17 cellular contexts compared by ENCODE assay signal in the genomic region with DNA sequence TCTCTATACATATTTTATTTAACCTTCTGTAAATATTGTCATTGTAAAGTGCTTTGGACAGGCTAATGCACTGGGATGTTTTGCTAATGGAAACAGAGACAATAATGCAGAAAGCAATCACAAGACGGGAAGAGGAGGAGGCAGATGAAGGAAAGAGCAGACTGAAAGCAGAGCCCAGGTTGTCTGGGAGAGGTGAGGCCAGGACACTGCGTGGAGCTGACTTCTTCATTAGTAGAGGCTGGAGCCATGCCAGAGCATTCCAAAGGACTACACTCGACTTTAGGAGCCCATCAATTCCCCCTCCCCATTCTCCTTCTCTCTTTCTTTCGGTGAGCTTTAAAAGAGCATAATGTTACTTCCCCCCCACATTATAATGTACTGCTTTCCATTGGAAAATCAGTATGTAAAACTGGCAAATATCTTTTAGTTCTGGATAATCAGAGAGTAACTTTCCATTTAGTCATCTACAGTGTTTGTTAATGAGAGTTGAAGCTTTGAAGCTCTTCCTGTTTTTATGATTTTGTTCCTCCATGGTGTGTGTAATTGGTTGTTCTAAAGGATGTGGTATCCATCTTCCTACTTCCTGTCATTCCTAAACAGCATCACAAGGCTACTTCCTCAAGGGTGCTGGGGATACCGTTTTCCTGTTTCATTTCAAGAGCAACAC.
A peak's percentile ranks its signal among the peaks of the same experiment; 100 is the strongest.
DNase-seq lines count a peak whose midpoint lies in the region; ATAC-seq and TF ChIP-seq lines count a peak whose summit lies in the region.
"Had no signal": no experiment of that assay in that cellular context is flagged by ENCODE, and none has a peak within 500 bp of the region (broad histone marks: within the 10 kb centered on the region; RNA-seq: fewer than 3 reads in every experiment).

No MANE protein-coding gene starts in this region.

- H3K4me2 ChIP-seq in SK-N-SH = no peak overlapping the region
- H3K4me2 ChIP-seq in OCI-LY3 (ENCODE audit: low read length) = no peak overlapping the region
- H3K4me2 ChIP-seq: KMS-11 had no signal

- no peaks in the 10 kb centered on the region for H3K4me1 ChIP-seq in SK-N-SH (ENCODE audit: control insufficient read depth in 1 of 2, insufficient read depth in 2 of 2, low read depth in 1 of 2, low read length in 1 of 2)
- peaks cover 7% of the 10 kb centered on the region; the same call in 1 of the 2 replicates for H3K4me1 ChIP-seq in OCI-LY3 (ENCODE audit: low read length)
- H3K4me1 ChIP-seq in ovary (ENCODE audit: insufficient read depth) = peaks cover 4% of the 10 kb centered on the region
- H3K4me1 ChIP-seq: colonic mucosa had no signal

- no peaks in the 10 kb centered on the region for H3K27me3 ChIP-seq in SK-N-SH (ENCODE audit: insufficient read depth)
- H3K27me3 ChIP-seq in OCI-LY3 (ENCODE audit: low read depth, low read length) = no peaks in the 10 kb centered on the region
- no peaks in the 10 kb centered on the region for H3K27me3 ChIP-seq in ovary
- H3K27me3 ChIP-seq: colonic mucosa, Peyer's patch had no signal

- no peaks in the 10 kb centered on the region for H3F3A ChIP-seq in SK-N-SH (replicated peaks; ENCODE audit: insufficient read depth)

- no peak for DNase-seq in SK-N-SH
- DNase-seq in left kidney (ENCODE audit: low read depth, low spot score) = peak; percentile 35
- DNase-seq in substantia nigra (lab: John Stamatoyannopoulos, UW) = peak in 3 of 49 donors; percentile 7 to 29 (median 7)
- DNase-seq in ovary = no peak
- no peak for DNase-seq in GM10266 (ENCODE audit: extremely low spot score)
- DNase-seq: activated naive CD4-positive, alpha-beta T cell treated with anti-CD3 and anti-CD28 coated beads, Interleukin-2, amount 10 ng/mL, durations not matched to agents 7 days and 5 days; CD8-positive, alpha-beta T cell; colonic mucosa; EL; NCI-H1694; NCI-H524 treated with DMSO at 0.1 percent for 48 hours; Peyer's patch; stimulated activated naive B cell treated with anti-CD40 and anti-IgM and Interleukin-4, amounts not matched to agents 10 μg/mL and 1 μg/mL and 100 μg/mL, for 72 hours had no signal

- CTCF ChIA-PET in SK-N-SH (lab: Yijun Ruan, JAX) = no interaction called here

- peak overlapping the region in 1 of 2 experiments; percentile 24; a peak in 1 of 4 replicates for H3K27ac ChIP-seq in SK-N-SH (ENCODE audit: low read depth in 2 of 2, low read length in 1 of 2)
- no peak overlapping the region for H3K27ac ChIP-seq in OCI-LY3 (ENCODE audit: low read length)
- peak overlapping the region; percentile 77 for H3K27ac ChIP-seq in substantia nigra (ENCODE audit: low read depth, low read length, poor library complexity, severe bottlenecking)
- H3K27ac ChIP-seq in ovary = no peak overlapping the region
- H3K27ac ChIP-seq: colonic mucosa, KMS-11 had no signal

- H3K36me3 ChIP-seq in SK-N-SH (replicated peaks in 1 of 2; ENCODE audit: control insufficient read depth in 1 of 2, insufficient read depth in 2 of 2, low read length in 1 of 2) (no peaks in the 10 kb centered on the region), OCI-LY3 (replicated peaks; ENCODE audit: low read depth, low read length) (no peaks in the 10 kb centered on the region), ovary (no peaks in the 10 kb centered on the region)
- H3K36me3 ChIP-seq: colonic mucosa, Peyer's patch had no signal

- TF ChIP-seq POLR2A in ovary (IDR thresholded peaks at IDR 0.05) = no peak

- H3K9me2 ChIP-seq in SK-N-SH = no peaks in the 10 kb centered on the region

- H3K9me3 ChIP-seq in SK-N-SH (no peaks in the 10 kb centered on the region), OCI-LY3 (ENCODE audit: insufficient read depth, low read length) (no peaks in the 10 kb centered on the region), ovary (no peaks in the 10 kb centered on the region)
- H3K9me3 ChIP-seq: colonic mucosa, Peyer's patch had no signal

- H2AFZ ChIP-seq in SK-N-SH (ENCODE audit: low read depth) = no peak overlapping the region
- peak overlapping the region; percentile 27; the same call in 1 of the 2 replicates for H2AFZ ChIP-seq in OCI-LY3 (ENCODE audit: low read depth, low read length)

- POLR2A ChIA-PET in SK-N-SH (lab: Yijun Ruan, JAX) = no interaction called here

- H4K20me1 ChIP-seq in SK-N-SH (ENCODE audit: insufficient read depth) (no peaks in the 10 kb centered on the region), OCI-LY3 (ENCODE audit: insufficient read depth, low read length) (no peaks in the 10 kb centered on the region)

- no peak for TF ChIP-seq RAD21 in SK-N-SH (IDR thresholded peaks at IDR 0.05; ENCODE audit: low read length)

- H3K79me2 ChIP-seq in SK-N-SH (ENCODE audit: insufficient read depth) (no peaks in the 10 kb centered on the region), OCI-LY3 (ENCODE audit: low read length) (no peaks in the 10 kb centered on the region)

- H3K4me3 ChIP-seq in SK-N-SH (ENCODE audit: low read depth in 2 of 2, low read length in 1 of 2) (no peak overlapping the region), OCI-LY3 (ENCODE audit: low read length) (no peak overlapping the region), ovary (no peak overlapping the region)
- H3K4me3 ChIP-seq: colonic mucosa, Peyer's patch had no signal

- TF ChIP-seq CTCF in SK-N-SH (IDR thresholded peaks at IDR 0.05) = no peak
- TF ChIP-seq CTCF in OCI-LY3 (IDR thresholded peaks at IDR 0.05; ENCODE audit: low read depth, low read length) = no peak
- TF ChIP-seq CTCF in ovary (IDR thresholded peaks at IDR 0.05) = no peak
- TF ChIP-seq CTCF in GM10266 (IDR thresholded peaks at IDR 0.05; ENCODE audit: control insufficient read depth, insufficient read depth, low read depth, missing control alignments) = no peak

- TF ChIP-seq EP300 in SK-N-SH (IDR thresholded peaks at IDR 0.05; ENCODE audit: borderline replicate concordance in 1 of 2, low read depth in 1 of 2, low read length in 1 of 2) = no peak
- TF ChIP-seq EP300 in ovary (IDR thresholded peaks at IDR 0.05) = no peak

- H3K9ac ChIP-seq in SK-N-SH (no peak overlapping the region), OCI-LY3 (ENCODE audit: low read length) (no peak overlapping the region)
- H3K9ac ChIP-seq: KMS-11 had no signal

- intact Hi-C loops in ovary (cut with DNase I) = loop anchor here in 1 of 4 donors (10.0 kb wide), 1 partner anchor 62 kb away; no protein-coding TSS in a partner anchor

- WGBS in SK-N-SH (ENCODE audit: low lambda C conversion rate) = 68% methylated on average over 5 of the region's 5 CpGs
- WGBS in ovary, 3 donors = 44 to 48% (median 47%) methylated on average over 5 of the region's 5 CpGs

- ATAC-seq in SK-N-SH treated with all-trans-retinoic acid at 6 μM for 48 hours (peak; percentile 88), HG02938 (IDR thresholded peaks at IDR 0.05; ENCODE audit: unreplicated experiment) (no peak)
- ATAC-seq: CD8-positive, alpha-beta T cell; stimulated activated naive B cell treated with anti-CD40 and anti-IgM and Interleukin-4, amounts not matched to agents 10 μg/mL and 1 μg/mL and 100 μg/mL, for 72 hours had no signal

TF ChIP-seq in SK-N-SH treated with all-trans-retinoic acid at 6 μM for 48 hours, 23 proteins besides CTCF, POLR2A, EP300 and RAD21:
- TF ChIP-seq, protein P1, sequence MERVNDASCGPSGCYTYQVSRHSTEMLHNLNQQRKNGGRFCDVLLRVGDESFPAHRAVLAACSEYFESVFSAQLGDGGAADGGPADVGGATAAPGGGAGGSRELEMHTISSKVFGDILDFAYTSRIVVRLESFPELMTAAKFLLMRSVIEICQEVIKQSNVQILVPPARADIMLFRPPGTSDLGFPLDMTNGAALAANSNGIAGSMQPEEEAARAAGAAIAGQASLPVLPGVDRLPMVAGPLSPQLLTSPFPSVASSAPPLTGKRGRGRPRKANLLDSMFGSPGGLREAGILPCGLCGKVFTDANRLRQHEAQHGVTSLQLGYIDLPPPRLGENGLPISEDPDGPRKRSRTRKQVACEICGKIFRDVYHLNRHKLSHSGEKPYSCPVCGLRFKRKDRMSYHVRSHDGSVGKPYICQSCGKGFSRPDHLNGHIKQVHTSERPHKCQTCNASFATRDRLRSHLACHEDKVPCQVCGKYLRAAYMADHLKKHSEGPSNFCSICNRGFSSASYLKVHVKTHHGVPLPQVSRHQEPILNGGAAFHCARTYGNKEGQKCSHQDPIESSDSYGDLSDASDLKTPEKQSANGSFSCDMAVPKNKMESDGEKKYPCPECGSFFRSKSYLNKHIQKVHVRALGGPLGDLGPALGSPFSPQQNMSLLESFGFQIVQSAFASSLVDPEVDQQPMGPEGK (CRISPR knock-in tag; IDR thresholded peaks at IDR 0.05; ENCODE audit: borderline replicate concordance) = no peak
- TF ChIP-seq TOX (CRISPR knock-in tag; IDR thresholded peaks at IDR 0.05; ENCODE audit: borderline replicate concordance) = 0 out of 2 replicates have a peak, but pooled peaks have one; percentile 38

TF ChIP-seq in SK-N-SH, 30 proteins besides CTCF, POLR2A, EP300 and RAD21 (continues in another document):
- TF ChIP-seq, protein P2, sequence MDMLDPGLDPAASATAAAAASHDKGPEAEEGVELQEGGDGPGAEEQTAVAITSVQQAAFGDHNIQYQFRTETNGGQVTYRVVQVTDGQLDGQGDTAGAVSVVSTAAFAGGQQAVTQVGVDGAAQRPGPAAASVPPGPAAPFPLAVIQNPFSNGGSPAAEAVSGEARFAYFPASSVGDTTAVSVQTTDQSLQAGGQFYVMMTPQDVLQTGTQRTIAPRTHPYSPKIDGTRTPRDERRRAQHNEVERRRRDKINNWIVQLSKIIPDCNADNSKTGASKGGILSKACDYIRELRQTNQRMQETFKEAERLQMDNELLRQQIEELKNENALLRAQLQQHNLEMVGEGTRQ (IDR thresholded peaks at IDR 0.05; ENCODE audit: borderline replicate concordance, low read depth, low read length) = no peak
- TF ChIP-seq, protein P3, sequence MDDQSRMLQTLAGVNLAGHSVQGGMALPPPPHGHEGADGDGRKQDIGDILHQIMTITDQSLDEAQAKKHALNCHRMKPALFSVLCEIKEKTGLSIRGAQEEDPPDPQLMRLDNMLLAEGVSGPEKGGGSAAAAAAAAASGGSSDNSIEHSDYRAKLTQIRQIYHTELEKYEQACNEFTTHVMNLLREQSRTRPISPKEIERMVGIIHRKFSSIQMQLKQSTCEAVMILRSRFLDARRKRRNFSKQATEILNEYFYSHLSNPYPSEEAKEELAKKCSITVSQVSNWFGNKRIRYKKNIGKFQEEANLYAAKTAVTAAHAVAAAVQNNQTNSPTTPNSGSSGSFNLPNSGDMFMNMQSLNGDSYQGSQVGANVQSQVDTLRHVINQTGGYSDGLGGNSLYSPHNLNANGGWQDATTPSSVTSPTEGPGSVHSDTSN (IDR thresholded peaks at IDR 0.05) = no peak
- TF ChIP-seq TAF1 (IDR thresholded peaks at IDR 0.05; ENCODE audit: borderline replicate concordance, low read depth, low read length) = no peak
